ENCODE assay signal across 8 cellular contexts in the genomic region with DNA sequence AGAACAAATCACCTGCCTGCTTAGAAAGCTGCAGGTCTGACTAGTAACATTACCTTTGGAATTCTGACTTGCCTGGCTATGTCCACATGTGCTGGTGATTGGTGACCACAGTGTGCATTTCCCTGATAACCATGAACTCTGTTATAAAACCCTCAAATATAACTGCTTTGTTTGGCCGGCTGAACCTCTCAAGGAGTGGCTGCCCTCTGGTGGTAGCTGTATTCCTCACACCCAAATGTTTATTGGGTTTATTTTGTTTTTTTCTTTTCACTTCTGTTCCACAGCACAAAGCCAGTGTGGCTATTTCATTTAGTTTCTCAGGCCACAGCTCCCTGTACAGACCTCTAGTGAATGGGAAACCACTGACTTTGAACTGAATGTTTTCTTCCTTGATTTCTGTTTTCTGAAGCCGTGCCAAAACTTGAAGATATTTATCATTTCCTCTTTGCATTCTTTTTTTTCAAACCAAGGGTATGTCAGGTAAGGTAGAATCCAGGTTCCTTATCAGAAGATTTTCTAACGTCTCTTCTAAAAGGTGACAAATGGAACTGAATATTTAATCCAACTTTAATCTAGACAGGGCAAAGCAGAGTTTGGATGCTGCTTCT.
DNase-seq lines count a peak whose midpoint lies in the region; ATAC-seq and TF ChIP-seq lines count a peak whose summit lies in the region.

No MANE protein-coding gene starts in this region.

- H3K9me3 ChIP-seq in MG63 (no peaks in the 10 kb centered on the region), colonic mucosa (no peaks in the 10 kb centered on the region), right lobe of liver (no peaks in the 10 kb centered on the region), suprapubic skin (no peaks in the 10 kb centered on the region)

- CTCF ChIA-PET in HEK293T (lab: Yijun Ruan, JAX) = interaction anchor here (0.6 to 1.7 kb wide), 5 partner anchors 10 to 125 kb away, joined by 3 to 4 read pairs (median 3); no protein-coding TSS in a partner anchor

- H3K4me1 Mint-ChIP-seq in activated T-cell treated with anti-CD3 and anti-CD28 coated beads, Interleukin-2, amount 50 U/mL, for 72 hours (ENCODE audit: low read depth) = no peaks in the 10 kb centered on the region
- H3K4me1 Mint-ChIP-seq in activated T-cell treated with anti-CD3 and anti-CD28 coated beads, Interleukin-2, amount 50 U/mL, for 24 hours (ENCODE audit: low read depth) = no peaks in the 10 kb centered on the region

- peak; percentile 23 to 28 for DNase-seq in activated T-cell treated with anti-CD3 and anti-CD28 coated beads, Interleukin-2, amount 50 U/mL, for 72 hours
- DNase-seq in activated T-cell treated with anti-CD3 and anti-CD28 coated beads, Interleukin-2, amount 50 U/mL, for 24 hours = no peak
- DNase-seq in HEK293T (ENCODE audit: extremely low spot score) = peak; percentile 45
- peak; percentile 11 for DNase-seq in MG63
- peak; percentile 63 for DNase-seq in RPMI8226
- DNase-seq in colonic mucosa = peak; percentile 34
- DNase-seq in right lobe of liver = peak in 1 of 3 donors; percentile 50
- no peak for DNase-seq in suprapubic skin (ENCODE audit: low spot score in 2 of 2)

- H3K4me1 ChIP-seq in colonic mucosa = no peaks in the 10 kb centered on the region
- H3K4me1 ChIP-seq in right lobe of liver = no peaks in the 10 kb centered on the region
- H3K4me1 ChIP-seq in suprapubic skin = no peaks in the 10 kb centered on the region

- no peak overlapping the region for H3K9ac ChIP-seq in colonic mucosa (ENCODE audit: low read depth in 2 of 2, low read length in 2 of 2)

- H3K36me3 Mint-ChIP-seq in activated T-cell treated with anti-CD3 and anti-CD28 coated beads, Interleukin-2, amount 50 U/mL, for 72 hours (ENCODE audit: insufficient read depth in 2 of 2) = no peaks in the 10 kb centered on the region
- H3K36me3 Mint-ChIP-seq in activated T-cell treated with anti-CD3 and anti-CD28 coated beads, Interleukin-2, amount 50 U/mL, for 24 hours (ENCODE audit: low read depth) = no peaks in the 10 kb centered on the region

- TF ChIP-seq CTCF in colonic mucosa (IDR thresholded peaks at IDR 0.05) (peak; percentile 62), right lobe of liver (IDR thresholded peaks at IDR 0.05) (peak; percentile 72 to 81 (median 80)), suprapubic skin (IDR thresholded peaks at IDR 0.05) (peak; percentile 3 to 66)

- H3K9me3 Mint-ChIP-seq in activated T-cell treated with anti-CD3 and anti-CD28 coated beads, Interleukin-2, amount 50 U/mL, for 72 hours = no peaks in the 10 kb centered on the region
- no peaks in the 10 kb centered on the region for H3K9me3 Mint-ChIP-seq in activated T-cell treated with anti-CD3 and anti-CD28 coated beads, Interleukin-2, amount 50 U/mL, for 24 hours

- no peak overlapping the region for H3K4me3 Mint-ChIP-seq in activated T-cell treated with anti-CD3 and anti-CD28 coated beads, Interleukin-2, amount 50 U/mL, for 72 hours
- no peak overlapping the region for H3K4me3 Mint-ChIP-seq in activated T-cell treated with anti-CD3 and anti-CD28 coated beads, Interleukin-2, amount 50 U/mL, for 24 hours

- no peak overlapping the region for H3K4me3 ChIP-seq in MG63
- H3K4me3 ChIP-seq in colonic mucosa = no peak overlapping the region
- no peak overlapping the region for H3K4me3 ChIP-seq in right lobe of liver
- H3K4me3 ChIP-seq in suprapubic skin = no peak overlapping the region

- POLR2A ChIA-PET in HEK293T (lab: Yijun Ruan, JAX) = no interaction called here

- no peak overlapping the region for H3K27ac ChIP-seq in colonic mucosa
- no peak overlapping the region for H3K27ac ChIP-seq in right lobe of liver
- no peak overlapping the region for H3K27ac ChIP-seq in suprapubic skin

- no peak for TF ChIP-seq POLR2A in right lobe of liver (IDR thresholded peaks at IDR 0.05)
- TF ChIP-seq POLR2A in suprapubic skin (IDR thresholded peaks at IDR 0.05) = no peak

- intact Hi-C loops in colonic mucosa (cut with DNase I) (loop anchor here (5.0 kb wide), 1 partner anchor 1315 kb away; a partner anchor contains a TSS), right lobe of liver (cut with DNase I) (no loop called here)

- no peaks in the 10 kb centered on the region for H3K36me3 ChIP-seq in MG63
- no peaks in the 10 kb centered on the region for H3K36me3 ChIP-seq in colonic mucosa
- H3K36me3 ChIP-seq in right lobe of liver = no peaks in the 10 kb centered on the region
- H3K36me3 ChIP-seq in suprapubic skin = no peaks in the 10 kb centered on the region

- H3K27me3 ChIP-seq in MG63 = no peaks in the 10 kb centered on the region
- no peaks in the 10 kb centered on the region for H3K27me3 ChIP-seq in colonic mucosa
- H3K27me3 ChIP-seq in right lobe of liver = no peaks in the 10 kb centered on the region
- no peaks in the 10 kb centered on the region for H3K27me3 ChIP-seq in suprapubic skin

- TF ChIP-seq EP300 in suprapubic skin (IDR thresholded peaks at IDR 0.05) = no peak

- WGBS in right lobe of liver (ENCODE audit: insufficient coverage, low coverage, low lambda C conversion rate, missing lambda C conversion rate) = 15% methylated on average over 3 of the region's 3 CpGs
- 13% methylated on average over 3 of the region's 3 CpGs for WGBS in suprapubic skin

- H3K27me3 Mint-ChIP-seq in activated T-cell treated with anti-CD3 and anti-CD28 coated beads, Interleukin-2, amount 50 U/mL, for 72 hours (ENCODE audit: low read depth) = no peaks in the 10 kb centered on the region
- no peaks in the 10 kb centered on the region for H3K27me3 Mint-ChIP-seq in activated T-cell treated with anti-CD3 and anti-CD28 coated beads, Interleukin-2, amount 50 U/mL, for 24 hours

- H3K27ac Mint-ChIP-seq in activated T-cell treated with anti-CD3 and anti-CD28 coated beads, Interleukin-2, amount 50 U/mL, for 72 hours = no peak overlapping the region
- no peak overlapping the region for H3K27ac Mint-ChIP-seq in activated T-cell treated with anti-CD3 and anti-CD28 coated beads, Interleukin-2, amount 50 U/mL, for 24 hours

- ATAC-seq in activated T-cell treated with anti-CD3 and anti-CD28 coated beads, Interleukin-2, amount 50 U/mL, for 72 hours (replicated peaks in 1 of 2) = no peak
- peak; percentile 86 to 93 (median 90) for ATAC-seq in right lobe of liver

TF ChIP-seq in HEK293T, 16 proteins besides CTCF, POLR2A, EP300 and RAD21:
- no peak for TF ChIP-seq CTBP1 (IDR thresholded peaks at IDR 0.05; ENCODE audit: borderline replicate concordance)
- TF ChIP-seq SP1 (IDR thresholded peaks at IDR 0.05) = no peak
- no peak for TF ChIP-seq ELF4 (IDR thresholded peaks at IDR 0.05)
- no peak for TF ChIP-seq FOXA1 (IDR thresholded peaks at IDR 0.05)
- TF ChIP-seq TARDBP (IDR thresholded peaks at IDR 0.05) = no peak
- no peak for TF ChIP-seq FOXM1 (IDR thresholded peaks at IDR 0.05; ENCODE audit: borderline replicate concordance)
- no peak for TF ChIP-seq NFRKB (IDR thresholded peaks at IDR 0.05)
- TF ChIP-seq BHLHE40 (IDR thresholded peaks at IDR 0.05; ENCODE audit: borderline replicate concordance) = no peak
- no peak for TF ChIP-seq SUZ12 (IDR thresholded peaks at IDR 0.05)
- TF ChIP-seq LEF1 (IDR thresholded peaks at IDR 0.05; ENCODE audit: borderline replicate concordance) = no peak
- TF ChIP-seq L3MBTL2 (conservative IDR thresholded peaks at IDR 0.05) = no peak
- no peak for TF ChIP-seq ZNF384 (IDR thresholded peaks at IDR 0.05)
- TF ChIP-seq, protein P1, sequence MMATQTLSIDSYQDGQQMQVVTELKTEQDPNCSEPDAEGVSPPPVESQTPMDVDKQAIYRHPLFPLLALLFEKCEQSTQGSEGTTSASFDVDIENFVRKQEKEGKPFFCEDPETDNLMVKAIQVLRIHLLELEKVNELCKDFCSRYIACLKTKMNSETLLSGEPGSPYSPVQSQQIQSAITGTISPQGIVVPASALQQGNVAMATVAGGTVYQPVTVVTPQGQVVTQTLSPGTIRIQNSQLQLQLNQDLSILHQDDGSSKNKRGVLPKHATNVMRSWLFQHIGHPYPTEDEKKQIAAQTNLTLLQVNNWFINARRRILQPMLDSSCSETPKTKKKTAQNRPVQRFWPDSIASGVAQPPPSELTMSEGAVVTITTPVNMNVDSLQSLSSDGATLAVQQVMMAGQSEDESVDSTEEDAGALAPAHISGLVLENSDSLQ (IDR thresholded peaks at IDR 0.05) = no peak
- no peak for TF ChIP-seq ARNT (IDR thresholded peaks at IDR 0.05)
TF ChIP-seq in HEK293T: peak in this region for 0.

Comparison
In these comparisons a context has a peak if more than half of its experiments do, and no peak if none do; other contexts are left out.
1. DNase-seq: peak in activated T-cell treated with anti-CD3 and anti-CD28 coated beads, Interleukin-2, amount 50 U/mL, for 72 hours (2 of 2), HEK293T (single experiment), MG63 (single experiment), RPMI8226 (single experiment) and colonic mucosa (single experiment); none in activated T-cell treated with anti-CD3 and anti-CD28 coated beads, Interleukin-2, amount 50 U/mL, for 24 hours (single experiment) and suprapubic skin (0 of 2).
2. ATAC-seq: peak in right lobe of liver (4 of 4); none in activated T-cell treated with anti-CD3 and anti-CD28 coated beads, Interleukin-2, amount 50 U/mL, for 72 hours (0 of 2).
3. Peak in every context shown above with its lines, with median percentiles within 50 percentile points of each other: CTCF ChIP-seq.